8 cellular contexts compared by ENCODE assay signal in genomic region chr1:98468111-98468717, GRCh38.
DNase-seq lines count a peak whose midpoint lies in the region; TF ChIP-seq lines count a peak whose summit lies in the region.
"Had no signal": no experiment of that assay in that cellular context is flagged by ENCODE, and none has a peak within 500 bp of the region (broad histone marks: within the 10 kb centered on the region; RNA-seq: fewer than 3 reads in every experiment).

No MANE protein-coding gene starts in this region.

- no peak overlapping the region for H3K4me3 ChIP-seq in LNCaP clone FGC (ENCODE audit: low read depth, low read length)
- H3K4me3 ChIP-seq in testis = no peak overlapping the region

- 22 to 27% methylated on average over 2 of the region's 2 CpGs for WGBS in testis, 2 donors

- intact Hi-C loops in testis (cut with DNase I; ENCODE audit: low total_unique reads) = no loop called here

- DNase-seq in GM03348 (ENCODE audit: low spot score) (peak; percentile 52), LNCaP clone FGC (ENCODE audit: low read depth) (peak; percentile 55), SW480 (ENCODE audit: low spot score) (peak; percentile 42), glomerular visceral epithelial cell (ENCODE audit: extremely low spot score) (peak; percentile 69), testis (no peak), ureter (ENCODE audit: low spot score) (no peak), cerebellar nuclear complex (lab: John Stamatoyannopoulos, UW) (no peak)
- DNase-seq: activated B cell treated with CpG ODN at 0.5 μM for 24 hours had no signal

- H3K36me3 ChIP-seq in testis (ENCODE audit: low read depth, missing control alignments) = no peaks in the 10 kb centered on the region

- TF ChIP-seq CTCF in LNCaP clone FGC (IDR thresholded peaks at IDR 0.05; ENCODE audit: control insufficient read depth, extremely low read depth, insufficient read depth) = peak; percentile 78
- TF ChIP-seq CTCF in testis (IDR thresholded peaks at IDR 0.05) = peak; percentile 6 to 70 (median 31)

- H3K27me3 ChIP-seq in testis = no peaks in the 10 kb centered on the region

- H3K9me3 ChIP-seq in testis = no peaks in the 10 kb centered on the region

- TF ChIP-seq POLR2A in testis (IDR thresholded peaks at IDR 0.05) = no peak

- H3K4me1 ChIP-seq in testis = no peaks in the 10 kb centered on the region

- H3K27ac ChIP-seq in testis = no peak overlapping the region

Comparison
In these comparisons a context has a peak if more than half of its experiments do, and no peak if none do; other contexts are left out.
1. DNase-seq: peak in GM03348 (single experiment), LNCaP clone FGC (single experiment), SW480 (single experiment) and glomerular visceral epithelial cell (single experiment); none in testis (single experiment), ureter (single experiment) and cerebellar nuclear complex (0 of 2).